18 cellular contexts compared by ENCODE assay signal in genomic region chr2:150983498-150983897, GRCh38.
"Had no signal": no experiment of that assay in that cellular context is flagged by ENCODE, and none has a peak within 500 bp of the region (broad histone marks: within the 10 kb centered on the region; RNA-seq: fewer than 3 reads in every experiment).

No MANE protein-coding gene starts in this region.

- H3K9me3 ChIP-seq: testis, upper lobe of right lung had no signal

- H3K4me3 Mint-ChIP-seq: activated CD4-positive, alpha-beta T cell treated with anti-CD3 and anti-CD28 coated beads, Interleukin-2, amount 10 ng/mL, durations not matched to agents 24 days and 14 days; activated CD8-positive, alpha-beta T cell treated with anti-CD3 and anti-CD28 coated beads, Interleukin-2, amount 10 ng/mL, durations not matched to agents 7 days and 5 days; activated naive CD8-positive, alpha-beta T cell treated with anti-CD3 and anti-CD28 coated beads, Interleukin-2, amount 10 ng/mL, durations not matched to agents 7 days and 5 days; activated T-helper 1 cell treated with anti-CD3 and anti-CD28 coated beads, Interleukin-12 subunit alpha, Interleukin-12 subunit beta, Interleukin-2, Interleukin-4 antibody, amounts not matched to agents 30 ng/mL and 10 ng/mL and 1 ng/mL, durations not matched to agents 14 hours and 24 hours and 36 hours; dendritic cell treated with granulocyte-macrophage colony-stimulating factor and Interleukin-4, amounts not matched to agents 40 ng/mL and 50 ng/mL, for 4 days; nephron; T-helper 2 cell treated with Interferon-gamma antibody and Interleukin-4, amounts not matched to agents 5 μg/mL and 100 μg/mL, for 36 hours had no signal

- H3K36me3 ChIP-seq: gastroesophageal sphincter, heart right ventricle, stomach, upper lobe of right lung had no signal

- H3K36me3 Mint-ChIP-seq: activated naive CD8-positive, alpha-beta T cell treated with anti-CD3 and anti-CD28 coated beads, Interleukin-2, amount 10 ng/mL, durations not matched to agents 7 days and 5 days had no signal

- H3K4me1 ChIP-seq: gastroesophageal sphincter, heart right ventricle, testis, upper lobe of right lung had no signal

- H3K9me3 Mint-ChIP-seq: T-helper 2 cell treated with Interferon-gamma antibody and Interleukin-4, amounts not matched to agents 5 μg/mL and 100 μg/mL, for 36 hours had no signal

- H3K4me3 ChIP-seq: gastroesophageal sphincter, heart right ventricle, stomach, testis, upper lobe of right lung had no signal

- DNase-seq: activated CD4-positive, alpha-beta T cell treated with anti-CD3 and anti-CD28 coated beads, Interleukin-2, amount 10 ng/mL, durations not matched to agents 24 days and 14 days; activated CD4-positive, CD25-positive, alpha-beta regulatory T cell; activated CD8-positive, alpha-beta memory T cell treated with anti-CD3 and anti-CD28 coated beads, Interleukin-2, amount 50 U/mL, for 48 hours; activated CD8-positive, alpha-beta T cell treated with anti-CD3 and anti-CD28 coated beads, Interleukin-2, amount 10 ng/mL, durations not matched to agents 7 days and 5 days; activated naive CD8-positive, alpha-beta T cell treated with anti-CD3 and anti-CD28 coated beads, Interleukin-2, amount 10 ng/mL, durations not matched to agents 7 days and 5 days; effector memory CD4-positive, alpha-beta T cell; heart right ventricle; left colon; stimulated activated CD4-positive, alpha-beta T cell treated with anti-CD3 and anti-CD28 coated beads, Interleukin-2, amount 100 ng/mL, for 24 hours; stomach; testis; upper lobe of right lung had no signal

- H3K27ac ChIP-seq: gastroesophageal sphincter, heart right ventricle, stomach, testis, upper lobe of right lung had no signal

- H3K27me3 Mint-ChIP-seq: activated CD4-positive, alpha-beta T cell treated with anti-CD3 and anti-CD28 coated beads, Interleukin-2, amount 10 ng/mL, durations not matched to agents 24 days and 14 days; dendritic cell treated with granulocyte-macrophage colony-stimulating factor and Interleukin-4, amounts not matched to agents 40 ng/mL and 50 ng/mL, for 4 days had no signal

- H3K27ac Mint-ChIP-seq: activated CD4-positive, alpha-beta T cell treated with anti-CD3 and anti-CD28 coated beads, Interleukin-2, amount 10 ng/mL, durations not matched to agents 24 days and 14 days; activated CD8-positive, alpha-beta T cell treated with anti-CD3 and anti-CD28 coated beads, Interleukin-2, amount 10 ng/mL, durations not matched to agents 7 days and 5 days; activated naive CD8-positive, alpha-beta T cell treated with anti-CD3 and anti-CD28 coated beads, Interleukin-2, amount 10 ng/mL, durations not matched to agents 7 days and 5 days; activated T-helper 1 cell treated with anti-CD3 and anti-CD28 coated beads, Interleukin-12 subunit alpha, Interleukin-12 subunit beta, Interleukin-2, Interleukin-4 antibody, amounts not matched to agents 30 ng/mL and 10 ng/mL and 1 ng/mL, durations not matched to agents 14 hours and 24 hours and 36 hours; dendritic cell treated with granulocyte-macrophage colony-stimulating factor and Interleukin-4, amounts not matched to agents 40 ng/mL and 50 ng/mL, for 4 days; T-helper 2 cell treated with Interferon-gamma antibody and Interleukin-4, amounts not matched to agents 5 μg/mL and 100 μg/mL, for 36 hours had no signal

- H3K4me1 Mint-ChIP-seq: activated CD4-positive, alpha-beta T cell treated with anti-CD3 and anti-CD28 coated beads, Interleukin-2, amount 10 ng/mL, durations not matched to agents 24 days and 14 days; activated naive CD8-positive, alpha-beta T cell treated with anti-CD3 and anti-CD28 coated beads, Interleukin-2, amount 10 ng/mL, durations not matched to agents 7 days and 5 days had no signal

- FAIRE-seq: islet of Langerhans had no signal

- H3K27me3 ChIP-seq: gastroesophageal sphincter, stomach, testis, upper lobe of right lung had no signal
